In genomic region chr10:96236090-96236478, GRCh38 we compare ENCODE assay signal across 21 cellular contexts. TPM values are rescaled to one million over a fixed set of nuclear protein-coding genes. Genes with fewer than 3 reads are reported as not detected.
DNase-seq lines count a peak whose midpoint lies in the region; ATAC-seq and TF ChIP-seq lines count a peak whose summit lies in the region.
"Had no signal": no experiment of that assay in that cellular context is flagged by ENCODE, and none has a peak within 500 bp of the region (broad histone marks: within the 10 kb centered on the region; RNA-seq: fewer than 3 reads in every experiment).

No MANE protein-coding gene starts in this region.

- TF ChIP-seq CTCF in heart right ventricle (IDR thresholded peaks at IDR 0.05) (no peak), left ventricle myocardium inferior (IDR thresholded peaks at IDR 0.05; ENCODE audit: borderline replicate concordance) (no peak), adrenal gland (IDR thresholded peaks at IDR 0.05) (no peak), tibial artery (IDR thresholded peaks at IDR 0.05) (no peak)

- H3K27me3 ChIP-seq in heart right ventricle: peaks cover 0 to 38% (median 8%) of the 10 kb centered on the region in 7 donors
- H3K27me3 ChIP-seq in left ventricle myocardium inferior (ENCODE audit: low read depth): peaks cover 80% of the 10 kb centered on the region
- no peaks in the 10 kb centered on the region for H3K27me3 ChIP-seq in adrenal gland
- no peaks in the 10 kb centered on the region for H3K27me3 ChIP-seq in tibial artery
- H3K27me3 ChIP-seq: esophagus muscularis mucosa, gastroesophageal sphincter had no signal

- H3K4me3 ChIP-seq in heart right ventricle: no peak overlapping the region
- no peak overlapping the region for H3K4me3 ChIP-seq in left ventricle myocardium inferior
- H3K4me3 ChIP-seq in adrenal gland: no peak overlapping the region
- no peak overlapping the region for H3K4me3 ChIP-seq in tibial artery
- H3K4me3 ChIP-seq: esophagus muscularis mucosa, gastroesophageal sphincter, lower lobe of right lung, skin epidermis had no signal

- H3K36me3 ChIP-seq in heart right ventricle: no peaks in the 10 kb centered on the region
- no peaks in the 10 kb centered on the region for H3K36me3 ChIP-seq in left ventricle myocardium inferior
- H3K36me3 ChIP-seq in adrenal gland (replicated peaks in 1 of 2): no peaks in the 10 kb centered on the region
- no peaks in the 10 kb centered on the region for H3K36me3 ChIP-seq in tibial artery
- H3K36me3 ChIP-seq: esophagus muscularis mucosa, gastroesophageal sphincter, lower lobe of right lung had no signal

- ATAC-seq in heart right ventricle (peak in 6 of 8 donors; percentile 10 to 68 (median 38)), sciatic nerve (peak; percentile 55)
- ATAC-seq: gastroesophageal sphincter, lower lobe of right lung, natural killer cell had no signal

- DNase-seq in heart right ventricle (peak in 1 of 2 donors; percentile 12), left ventricle myocardium inferior (no peak), MV-4-11 (lab: John Stamatoyannopoulos, UW) (peak; percentile 84), globus pallidus (ENCODE audit: low spot score) (peak; percentile 46), sciatic nerve (ENCODE audit: low spot score) (no peak), NCI-H1436 (lab: John Stamatoyannopoulos, UW) (no peak), adrenal gland (no peak), tibial artery (no peak)
- DNase-seq: activated effector memory CD4-positive, alpha-beta T cell treated with anti-CD3 and anti-CD28 coated beads, Interleukin-2, amount 50 U/mL, for 16 hours; effector CD4-positive, alpha-beta T cell; lower lobe of right lung; natural killer cell; NCI-H1092 treated with DMSO at 0.1 percent for 48 hours; NCI-H2081 treated with DMSO at 0.1 percent for 48 hours; NK-92 treated with Interleukin-12 subunit alpha and Interleukin-12 subunit beta, amount 100 ng/mL, for 24 hours; stimulated activated CD4-positive, alpha-beta T cell treated with anti-CD3 and anti-CD28 coated beads, Interleukin-2, amount 100 ng/mL, for 48 hours had no signal

- TF ChIP-seq POLR2A in adrenal gland (IDR thresholded peaks at IDR 0.05): no peak

- intact Hi-C loops in heart right ventricle (cut with DNase I): no loop called here
- intact Hi-C loops in left ventricle myocardium inferior (cut with micrococcal nuclease): no loop called here
- intact Hi-C loops in sciatic nerve (cut with DNase I): no loop called here
- intact Hi-C loops in adrenal gland (cut with DNase I): no loop called here
- intact Hi-C loops in tibial artery (cut with DNase I; ENCODE audit: low total_unique reads): no loop called here

- no peaks in the 10 kb centered on the region for H3K9me3 ChIP-seq in heart right ventricle
- no peaks in the 10 kb centered on the region for H3K9me3 ChIP-seq in left ventricle myocardium inferior (replicated peaks)
- H3K9me3 ChIP-seq in adrenal gland (replicated peaks in 1 of 3): no peaks in the 10 kb centered on the region
- no peaks in the 10 kb centered on the region for H3K9me3 ChIP-seq in tibial artery
- H3K9me3 ChIP-seq: esophagus muscularis mucosa, gastroesophageal sphincter, lower lobe of right lung had no signal

- 86 to 91% methylated on average over 6 of the region's 6 CpGs for WGBS in heart right ventricle, 2 donors
- 77 to 87% (median 83%) methylated on average over 6 of the region's 6 CpGs for WGBS in adrenal gland, 4 donors

- H3K4me1 ChIP-seq in heart right ventricle (peaks cover 0 to 8% (median 0%) of the 10 kb centered on the region in 9 donors), left ventricle myocardium inferior (peaks cover 10% of the 10 kb centered on the region), adrenal gland (replicated peaks in 1 of 2) (no peaks in the 10 kb centered on the region), tibial artery (peaks cover 0 to 3% (median 0%) of the 10 kb centered on the region in 4 donors)
- H3K4me1 ChIP-seq: esophagus muscularis mucosa, gastroesophageal sphincter, lower lobe of right lung, parathyroid adenoma had no signal

- no peak overlapping the region for H3K27ac ChIP-seq in heart right ventricle
- no peak overlapping the region for H3K27ac ChIP-seq in left ventricle myocardium inferior (replicated peaks)
- no peak overlapping the region for H3K27ac ChIP-seq in adrenal gland
- H3K27ac ChIP-seq in tibial artery: no peak overlapping the region
- H3K27ac ChIP-seq: esophagus muscularis mucosa, gastroesophageal sphincter, lower lobe of right lung, parathyroid adenoma had no signal

RNA-seq across cellular contexts. Expression of gene BLNK, which starts 35.3 kb away (rescaled TPM):
- total RNA-seq in heart right ventricle (1 to 10 TPM in 3 of 10 donors, under 1 TPM in 7; 0.37 to 4.4 (median 0.65) TPM), left ventricle myocardium inferior (1.4 TPM), sciatic nerve (13.1 TPM), adrenal gland (1 to 10 TPM in 7 of 8 donors, under 1 TPM in 1; 0.72 to 8.5 (median 4.2) TPM)
- polyA plus RNA-seq in heart right ventricle (under 1 TPM; 0.25 to 0.95 TPM), adrenal gland (1 to 10 TPM; 1.9 to 4.2 (median 2.6) TPM)
- total RNA-seq: NCI-H460 had no signal

Comparison
In these comparisons a context has a peak if more than half of its experiments do, and no peak if none do; other contexts are left out.
1. DNase-seq: peak in MV-4-11 (single experiment) and globus pallidus (single experiment); none in left ventricle myocardium inferior (single experiment), sciatic nerve (single experiment), NCI-H1436 (single experiment), adrenal gland (0 of 7) and tibial artery (0 of 2).